In the genomic region with DNA sequence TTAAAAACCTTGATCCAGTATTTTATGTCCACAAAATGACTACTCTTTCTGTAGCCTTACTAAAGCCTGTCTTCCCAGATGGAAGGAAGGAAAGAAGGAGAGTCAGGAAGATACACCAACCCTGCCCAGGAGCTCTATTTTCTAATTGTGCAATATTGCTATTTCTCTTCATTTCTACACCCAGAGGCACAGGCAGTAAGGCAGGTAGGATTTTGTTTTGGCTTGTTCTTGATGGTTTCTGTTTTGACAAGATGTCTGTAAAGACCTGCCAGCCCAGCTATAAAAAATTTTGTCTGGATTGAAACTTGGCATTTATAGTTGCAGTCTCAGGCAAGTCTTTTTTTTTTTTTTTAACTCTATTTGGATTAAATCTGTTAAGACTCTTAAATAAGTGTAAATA, we compare ENCODE assay signal across 22 cellular contexts.
DNase-seq lines count a peak whose midpoint lies in the region; ATAC-seq and TF ChIP-seq lines count a peak whose summit lies in the region.
"Had no signal": no experiment of that assay in that cellular context is flagged by ENCODE, and none has a peak within 500 bp of the region (broad histone marks: within the 10 kb centered on the region; RNA-seq: fewer than 3 reads in every experiment).

No MANE protein-coding gene starts in this region.

- no peaks in the 10 kb centered on the region for H3F3A ChIP-seq in Loucy (ENCODE audit: low read depth)

- no peaks in the 10 kb centered on the region for H3K79me2 ChIP-seq in Loucy (ENCODE audit: insufficient read depth, low read length)

- H3K4me1 ChIP-seq in Loucy (ENCODE audit: insufficient read depth, low read length, poor library complexity, severe bottlenecking), result peaks cover 35% of the 10 kb centered on the region
- H3K4me1 ChIP-seq: A549, BE2C, HAP-1 had no signal

- no peak for ATAC-seq in activated CD4-positive, alpha-beta T cell treated with anti-CD3 and anti-CD28 coated beads for 36 hours
- ATAC-seq in esophagus mucosa (peak; percentile 57), HG02884 (IDR thresholded peaks at IDR 0.05; ENCODE audit: unreplicated experiment) (no peak)
- ATAC-seq: A549 had no signal

- H2AFZ ChIP-seq in Loucy (ENCODE audit: low read length), result 0 out of 2 replicates have a peak overlapping the region, but pooled peaks have one; percentile 14

- peak; percentile 18 for DNase-seq in NCI-H1105 treated with DMSO at 0.1 percent for 48 hours (lab: John Stamatoyannopoulos, UW)
- no peak for DNase-seq in NCI-H1105 (lab: John Stamatoyannopoulos, UW)
- no peak for DNase-seq in activated CD4-positive, alpha-beta T cell treated with anti-CD3 and anti-CD28 coated beads for 36 hours
- no peak for DNase-seq in activated CD4-positive, alpha-beta T cell treated with anti-CD3 and anti-CD28 coated beads for 1 hour
- DNase-seq in NCI-H2196 (lab: John Stamatoyannopoulos, UW; ENCODE audit: unreplicated experiment), result no peak
- DNase-seq: 8988T; ACHN; AML-193; CD4-positive, alpha-beta T cell; CD8-positive, alpha-beta memory T cell; DMS 273 treated with DMSO at 0.1 percent for 48 hours; DND-41; GOT3; HFFc6 had no signal

- H3K9me2 ChIP-seq in Loucy (replicated peaks; ENCODE audit: low read depth, low read length), result no peaks in the 10 kb centered on the region

- no peaks in the 10 kb centered on the region for H3K27me3 Mint-ChIP-seq in activated CD4-positive, alpha-beta T cell treated with anti-CD3 and anti-CD28 coated beads for 36 hours
- H3K27me3 Mint-ChIP-seq: CD4-positive, alpha-beta T cell had no signal

- no peaks in the 10 kb centered on the region for H3K36me3 Mint-ChIP-seq in activated CD4-positive, alpha-beta T cell treated with anti-CD3 and anti-CD28 coated beads for 36 hours (ENCODE audit: low read depth)
- H3K36me3 Mint-ChIP-seq: CD14-positive monocyte had no signal

- no peaks in the 10 kb centered on the region for H3K9me3 ChIP-seq in Loucy (ENCODE audit: insufficient read depth, low read depth, low read length)
- H3K9me3 ChIP-seq: A549, BE2C, HAP-1 had no signal

- POLR2A ChIA-PET in activated CD4-positive, alpha-beta T cell treated with anti-CD3 and anti-CD28 coated beads for 36 hours (lab: Charles Lee), result no interaction called here

- H3K27ac Mint-ChIP-seq in activated CD4-positive, alpha-beta T cell treated with anti-CD3 and anti-CD28 coated beads for 36 hours, result peak overlapping the region; percentile 12
- H3K27ac Mint-ChIP-seq: CD14-positive monocyte; CD4-positive, alpha-beta T cell; HFFc6 had no signal

- no peak overlapping the region for H3K4me3 ChIP-seq in Loucy (ENCODE audit: low read length, poor library complexity, severe bottlenecking)
- H3K4me3 ChIP-seq: A549; BLaER1 treated with 17β-estradiol and CSF1 and Interleukin-3, amounts not matched to agents 10 nM and 100 nM; HAP-1 had no signal

- H3K9ac ChIP-seq in Loucy (ENCODE audit: low read depth, low read length, poor library complexity, severe bottlenecking), result no peak overlapping the region
- H3K9ac ChIP-seq: BLaER1 treated with 17β-estradiol and CSF1 and Interleukin-3, amounts not matched to agents 10 nM and 100 nM had no signal

- H4K20me1 ChIP-seq in Loucy (ENCODE audit: insufficient read depth, low read length, poor library complexity, severe bottlenecking), result no peaks in the 10 kb centered on the region
- H4K20me1 ChIP-seq: BLaER1 treated with 17β-estradiol and CSF1 and Interleukin-3, amounts not matched to agents 10 nM and 100 nM had no signal

- CTCF ChIA-PET in activated CD4-positive, alpha-beta T cell treated with anti-CD3 and anti-CD28 coated beads for 36 hours (lab: Charles Lee), result interaction anchor here (0.6 kb wide), 2 partner anchors 71 to 216 kb away, joined by 3 read pairs; no protein-coding TSS in a partner anchor

- H3K4me3 Mint-ChIP-seq in activated CD4-positive, alpha-beta T cell treated with anti-CD3 and anti-CD28 coated beads for 36 hours, result no peak overlapping the region
- H3K4me3 Mint-ChIP-seq: CD14-positive monocyte; CD4-positive, alpha-beta T cell; CD8-positive, alpha-beta memory T cell; HFFc6 had no signal

- peaks cover 42% of the 10 kb centered on the region for H3K4me1 Mint-ChIP-seq in activated CD4-positive, alpha-beta T cell treated with anti-CD3 and anti-CD28 coated beads for 36 hours

- TF ChIP-seq CTCF in Loucy (conservative IDR thresholded peaks at IDR 0.05; ENCODE audit: low read length), result no peak

- H3K9me3 Mint-ChIP-seq in activated CD4-positive, alpha-beta T cell treated with anti-CD3 and anti-CD28 coated beads for 36 hours (ENCODE audit: low read depth), result peaks cover 3% of the 10 kb centered on the region

- H3K4me2 ChIP-seq in Loucy (ENCODE audit: low read depth, low read length, poor library complexity, severe bottlenecking), result no peak overlapping the region
- H3K4me2 ChIP-seq: A549; BLaER1 treated with 17β-estradiol and CSF1 and Interleukin-3, amounts not matched to agents 10 nM and 100 nM had no signal

- intact Hi-C loops in activated CD4-positive, alpha-beta T cell treated with anti-CD3 and anti-CD28 coated beads for 36 hours (cut with DNase I, micrococcal nuclease), result loop anchor here in 1 of 2 experiments (10.0 kb wide), 2 partner anchors 65 to 205 kb away; no protein-coding TSS in a partner anchor

- no peaks in the 10 kb centered on the region for H3K36me3 ChIP-seq in Loucy (ENCODE audit: insufficient read depth, low read length)
- H3K36me3 ChIP-seq: BE2C; BLaER1 treated with 17β-estradiol and CSF1 and Interleukin-3, amounts not matched to agents 10 nM and 100 nM; HAP-1 had no signal

- no peaks in the 10 kb centered on the region for H3K27me3 ChIP-seq in Loucy (ENCODE audit: insufficient read depth, low read length, poor library complexity, severe bottlenecking)
- H3K27me3 ChIP-seq: BE2C; BLaER1 treated with 17β-estradiol and CSF1 and Interleukin-3, amounts not matched to agents 10 nM and 100 nM had no signal
